14 cellular contexts compared by ENCODE assay signal in genomic region chr14:91088585-91088984, GRCh38.
"Had no signal": no experiment of that assay in that cellular context is flagged by ENCODE, and none has a peak within 500 bp of the region (broad histone marks: within the 10 kb centered on the region; RNA-seq: fewer than 3 reads in every experiment).

No MANE protein-coding gene starts in this region.

- H3K4me3 Mint-ChIP-seq: nephron progenitor cell had no signal

- H3K36me3 ChIP-seq: heart left ventricle, spleen, upper lobe of left lung, uterus had no signal

- H3K27me3 ChIP-seq: heart left ventricle, spleen, upper lobe of left lung, uterus had no signal

- H3K9me3 Mint-ChIP-seq: naive thymus-derived CD4-positive, alpha-beta T cell had no signal

- H3K4me1 ChIP-seq: heart left ventricle, uterus had no signal

- DNase-seq: effector CD8-positive, alpha-beta T cell; heart left ventricle; hippocampal formation; naive thymus-derived CD4-positive, alpha-beta T cell; nephron progenitor cell; posterior cingulate gyrus; spleen; stimulated activated CD4-positive, alpha-beta T cell treated with anti-CD3 and anti-CD28 coated beads, Interleukin-15, amount 100 ng/mL, for 24 hours; stimulated activated CD4-positive, alpha-beta T cell treated with anti-CD3 and anti-CD28 coated beads, Interleukin-1b, Interleukin-23, amount 100 ng/mL, for 48 hours; stimulated activated CD4-positive, alpha-beta T cell treated with anti-CD3 and anti-CD28 coated beads, Interleukin-4, amount 100 ng/mL, for 24 hours; stimulated activated naive CD4-positive, alpha-beta T cell; upper lobe of left lung; uterus had no signal

- H3K27ac ChIP-seq: coronary artery, heart left ventricle, uterus had no signal

- H3K4me1 Mint-ChIP-seq: nephron progenitor cell had no signal

- H3K4me3 ChIP-seq: coronary artery, heart left ventricle, upper lobe of left lung, uterus had no signal

- H3K9me3 ChIP-seq: heart left ventricle, spleen, upper lobe of left lung, uterus had no signal
